29 cellular contexts compared by ENCODE assay signal in genomic region chr13:61508936-61509335, GRCh38.
"Had no signal": no experiment of that assay in that cellular context is flagged by ENCODE, and none has a peak within 500 bp of the region (broad histone marks: within the 10 kb centered on the region; RNA-seq: fewer than 3 reads in every experiment).

No MANE protein-coding gene starts in this region.

- ATAC-seq: naive thymus-derived CD4-positive, alpha-beta T cell; natural killer cell; psoas muscle; right cardiac atrium; right lobe of liver; stimulated activated effector memory CD8-positive, alpha-beta T cell treated with anti-CD3 and anti-CD28 coated beads, Interleukin-12 subunit alpha, Interleukin-12 subunit beta, amount 100 ng/mL, for 72 hours; stimulated activated naive B cell treated with anti-CD40 and anti-IgM and Interleukin-4, amounts not matched to agents 10 μg/mL and 1 μg/mL and 100 μg/mL, for 72 hours had no signal

- H3K79me2 ChIP-seq: parathyroid adenoma had no signal

- H3K27ac ChIP-seq: ovary, parathyroid adenoma, psoas muscle, right lobe of liver, sigmoid colon, stomach, thoracic aorta, thyroid gland, tibial nerve, upper lobe of left lung, vagina had no signal

- H3K9ac ChIP-seq: parathyroid adenoma had no signal

- H3K9me3 Mint-ChIP-seq: nephron had no signal

- H2AFZ ChIP-seq: parathyroid adenoma had no signal

- H3K27ac Mint-ChIP-seq: naive thymus-derived CD4-positive, alpha-beta T cell; natural killer cell; nephron; progenitor cell of endocrine pancreas; stimulated activated effector memory CD8-positive, alpha-beta T cell treated with anti-CD3 and anti-CD28 coated beads, Interleukin-12 subunit alpha, Interleukin-12 subunit beta, amount 100 ng/mL, for 72 hours; stimulated activated naive B cell treated with anti-CD40 and anti-IgM and Interleukin-4, amounts not matched to agents 10 μg/mL and 1 μg/mL and 100 μg/mL, for 72 hours; stimulated activated naive CD8-positive, alpha-beta T cell treated with anti-CD3 and anti-CD28 coated beads, Interleukin-15, Interleukin-2, amounts not matched to agents 100 ng/mL and 50 ng/mL, for 24 hours had no signal

- DNase-seq: naive thymus-derived CD4-positive, alpha-beta T cell; natural killer cell; occipital lobe; ovary; posterior cingulate gyrus; psoas muscle; right cardiac atrium; right lobe of liver; sigmoid colon; small intestine; stimulated activated CD4-positive, alpha-beta T cell treated with anti-CD3 and anti-CD28 coated beads, Interleukin-15, amount 100 ng/mL, for 24 hours; stimulated activated CD4-positive, alpha-beta T cell treated with anti-CD3 and anti-CD28 coated beads, Interleukin-2, amount 100 ng/mL, for 24 hours; stimulated activated CD4-positive, alpha-beta T cell treated with anti-CD3 and anti-CD28 coated beads, Interleukin-2, amount 100 ng/mL, for 48 hours; stimulated activated CD4-positive, alpha-beta T cell treated with anti-CD3 and anti-CD28 coated beads, Interleukin-4, amount 100 ng/mL, for 24 hours; stimulated activated naive B cell treated with anti-CD40 and anti-IgM and Interleukin-4, amounts not matched to agents 10 μg/mL and 1 μg/mL and 100 μg/mL, for 72 hours; stimulated activated naive CD4-positive, alpha-beta T cell treated with Interleukin-2 at 50 U/mL for 16 hours; stomach; thyroid gland; trophoblast cell; upper lobe of left lung had no signal

- H3K4me3 Mint-ChIP-seq: naive thymus-derived CD4-positive, alpha-beta T cell; natural killer cell; nephron; neural crest cell; stimulated activated effector memory CD8-positive, alpha-beta T cell treated with anti-CD3 and anti-CD28 coated beads, Interleukin-12 subunit alpha, Interleukin-12 subunit beta, amount 100 ng/mL, for 72 hours; stimulated activated naive B cell treated with anti-CD40 and anti-IgM and Interleukin-4, amounts not matched to agents 10 μg/mL and 1 μg/mL and 100 μg/mL, for 72 hours; stimulated activated naive CD8-positive, alpha-beta T cell treated with anti-CD3 and anti-CD28 coated beads, Interleukin-15, Interleukin-2, amounts not matched to agents 100 ng/mL and 50 ng/mL, for 24 hours had no signal

- H3K4me1 ChIP-seq: parathyroid adenoma, psoas muscle, right lobe of liver, sigmoid colon, stomach, thyroid gland, tibial nerve, upper lobe of left lung, vagina had no signal

- H3K27me3 ChIP-seq: ovary, right lobe of liver, sigmoid colon, stomach, thyroid gland, tibial nerve, upper lobe of left lung, vagina had no signal

- H3K36me3 Mint-ChIP-seq: naive thymus-derived CD4-positive, alpha-beta T cell; stimulated activated effector memory CD8-positive, alpha-beta T cell treated with anti-CD3 and anti-CD28 coated beads, Interleukin-12 subunit alpha, Interleukin-12 subunit beta, amount 100 ng/mL, for 72 hours; stimulated activated naive B cell treated with anti-CD40 and anti-IgM and Interleukin-4, amounts not matched to agents 10 μg/mL and 1 μg/mL and 100 μg/mL, for 72 hours had no signal

- H3K4me3 ChIP-seq: ovary, psoas muscle, right lobe of liver, sigmoid colon, stomach, thoracic aorta, thyroid gland, tibial nerve, upper lobe of left lung, vagina had no signal

- H3K4me1 Mint-ChIP-seq: naive thymus-derived CD4-positive, alpha-beta T cell; natural killer cell; nephron; neural crest cell; stimulated activated effector memory CD8-positive, alpha-beta T cell treated with anti-CD3 and anti-CD28 coated beads, Interleukin-12 subunit alpha, Interleukin-12 subunit beta, amount 100 ng/mL, for 72 hours; stimulated activated naive B cell treated with anti-CD40 and anti-IgM and Interleukin-4, amounts not matched to agents 10 μg/mL and 1 μg/mL and 100 μg/mL, for 72 hours had no signal

- H3K27me3 Mint-ChIP-seq: naive thymus-derived CD4-positive, alpha-beta T cell; progenitor cell of endocrine pancreas; stimulated activated naive B cell treated with anti-CD40 and anti-IgM and Interleukin-4, amounts not matched to agents 10 μg/mL and 1 μg/mL and 100 μg/mL, for 72 hours; stimulated activated naive CD8-positive, alpha-beta T cell treated with anti-CD3 and anti-CD28 coated beads, Interleukin-15, Interleukin-2, amounts not matched to agents 100 ng/mL and 50 ng/mL, for 24 hours had no signal

- H3K36me3 ChIP-seq: ovary, right lobe of liver, sigmoid colon, stomach, thoracic aorta, thyroid gland, tibial nerve, upper lobe of left lung, vagina had no signal

- H3K9me3 ChIP-seq: ovary, right lobe of liver, sigmoid colon, stomach, thoracic aorta, thyroid gland, tibial nerve, upper lobe of left lung, vagina had no signal
